Comparison of ENCODE assay signal across 11 cellular contexts in the genomic region with DNA sequence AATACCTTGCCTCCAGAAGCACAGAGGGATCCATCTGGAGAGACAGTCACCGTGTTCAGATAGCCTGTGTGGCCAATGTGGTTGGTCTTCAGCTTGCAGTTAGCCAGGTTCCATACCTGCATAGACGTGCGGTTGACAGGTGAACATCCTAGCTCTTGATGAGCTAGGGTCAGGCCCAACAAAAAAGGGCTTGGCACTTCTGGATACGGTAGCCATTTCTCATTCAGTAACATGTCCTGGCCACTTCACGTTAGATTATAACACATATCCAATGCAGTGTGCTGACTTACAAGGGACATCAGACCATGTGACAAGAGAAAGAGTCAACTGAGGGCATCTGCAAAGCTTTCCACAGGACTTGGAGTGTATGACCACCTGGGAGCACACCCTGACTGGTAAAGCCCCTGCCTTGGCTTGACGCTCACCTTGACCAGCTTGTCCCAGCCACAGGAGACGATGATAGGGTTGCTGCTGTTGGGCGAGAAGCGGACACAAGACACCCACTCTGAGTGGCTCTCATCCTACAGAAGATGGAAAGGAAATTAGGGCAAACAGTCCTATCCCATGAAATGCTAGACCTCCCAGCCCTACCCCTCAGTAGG. TPM values are rescaled to one million over a fixed set of nuclear protein-coding genes. Genes with fewer than 3 reads are reported as not detected.
A peak's percentile ranks its signal among the peaks of the same experiment; 100 is the strongest.
DNase-seq lines count a peak whose midpoint lies in the region; TF ChIP-seq lines count a peak whose summit lies in the region.
"Had no signal": no experiment of that assay in that cellular context is flagged by ENCODE, and none has a peak within 500 bp of the region (broad histone marks: within the 10 kb centered on the region; RNA-seq: fewer than 3 reads in every experiment).

No MANE protein-coding gene starts in this region.

- no peak overlapping the region for H3K23ac ChIP-seq in trophoblast cell (ENCODE audit: low read length)

- BruUV-seq in OCI-LY7 (replicated peaks; lab: Mats Ljungman, UMichigan): no TSS peak

- no peak overlapping the region for H2BK120ac ChIP-seq in trophoblast cell (ENCODE audit: insufficient read depth, low read length, poor library complexity)

- H3K27ac Mint-ChIP-seq in activated T-cell treated with anti-CD3 and anti-CD28 coated beads, Interleukin-2, amount 50 U/mL, for 24 hours: peak overlapping the region; percentile 100
- peak overlapping the region in 4 of 5 experiments; percentile 32 to 89 (median 55) for H3K27ac Mint-ChIP-seq in brain

- H3K14ac ChIP-seq in trophoblast cell (ENCODE audit: low read length): no peak overlapping the region

- peaks cover 58% of the 10 kb centered on the region for H3K79me2 ChIP-seq in OCI-LY7 (ENCODE audit: insufficient read depth, low read depth, low read length)
- H3K79me2 ChIP-seq in trophoblast cell (ENCODE audit: control insufficient read depth, insufficient read depth, low read length, poor library complexity): peaks cover 22% of the 10 kb centered on the region

- no peaks in the 10 kb centered on the region for H3K27me3 ChIP-seq in trophoblast cell (ENCODE audit: insufficient read depth, low read length)
- H3K27me3 ChIP-seq: vagina had no signal

- H3K4ac ChIP-seq in trophoblast cell (ENCODE audit: low read depth, low read length): peak overlapping the region; percentile 6

- H4K12ac ChIP-seq in trophoblast cell (ENCODE audit: low read depth, low read length): no peak overlapping the region

- H3K4me1 Mint-ChIP-seq in activated T-cell treated with anti-CD3 and anti-CD28 coated beads, Interleukin-2, amount 50 U/mL, for 24 hours (ENCODE audit: low read depth): peaks cover 44% of the 10 kb centered on the region
- peaks cover 53% of the 10 kb centered on the region for H3K4me1 Mint-ChIP-seq in brain

- no peak overlapping the region for H2BK5ac ChIP-seq in trophoblast cell (ENCODE audit: low read depth, low read length, poor library complexity)

- POLR2A ChIA-PET in OCI-LY7 (lab: Charles Lee): interaction anchor here (0.9 kb wide), 1 partner anchor 12 kb away, joined by 3 read pairs; no protein-coding TSS in a partner anchor

- H2AK5ac ChIP-seq in trophoblast cell (ENCODE audit: low read length): no peak overlapping the region

- peaks cover 21% of the 10 kb centered on the region for H3K4me1 ChIP-seq in OCI-LY7 (ENCODE audit: insufficient read depth, low read length, poor library complexity, severe bottlenecking)
- H3K4me1 ChIP-seq in trophoblast cell (ENCODE audit: control insufficient read depth in 1 of 2, insufficient read depth in 2 of 2, low read length in 2 of 2): peaks cover 4 to 8% of the 10 kb centered on the region in 2 experiments

- peak overlapping the region; percentile 69 for H3K4me3 Mint-ChIP-seq in activated T-cell treated with anti-CD3 and anti-CD28 coated beads, Interleukin-2, amount 50 U/mL, for 24 hours
- H3K4me3 Mint-ChIP-seq in brain: peak overlapping the region; percentile 21 to 74 (median 50)

- H4K91ac ChIP-seq in trophoblast cell (ENCODE audit: low read depth, low read length): no peak overlapping the region

- no peak for DNase-seq in activated T-cell treated with anti-CD3 and anti-CD28 coated beads, Interleukin-2, amount 50 U/mL, for 24 hours
- DNase-seq in activated T-cell treated with anti-CD3 and anti-CD28 coated beads, Interleukin-2, amount 50 U/mL, for 48 hours: no peak
- DNase-seq in OCI-LY7 (ENCODE audit: low spot score): no peak
- no peak for DNase-seq in trophoblast cell
- no peak for DNase-seq in NCI-H146 treated with DMSO at 0.1 percent for 48 hours (lab: John Stamatoyannopoulos, UW; ENCODE audit: unreplicated experiment)
- no peak for DNase-seq in NCI-H345 treated with DMSO at 0.1 percent for 48 hours (lab: John Stamatoyannopoulos, UW; ENCODE audit: unreplicated experiment)
- DNase-seq in NCI-H2081 treated with DMSO at 0.1 percent for 48 hours (lab: John Stamatoyannopoulos, UW): no peak
- DNase-seq: NCI-H2171 treated with DMSO at 0.1 percent for 48 hours had no signal

- H3K27me3 Mint-ChIP-seq in activated T-cell treated with anti-CD3 and anti-CD28 coated beads, Interleukin-2, amount 50 U/mL, for 24 hours: no peaks in the 10 kb centered on the region
- H3K27me3 Mint-ChIP-seq in brain: peaks cover 9% of the 10 kb centered on the region

- no CpG with 5 or more reads among the region's 9 CpGs for WGBS in trophoblast cell (ENCODE audit: extremely low coverage, insufficient coverage, insufficient read length)

- peaks cover 10% of the 10 kb centered on the region for H3K79me1 ChIP-seq in trophoblast cell (ENCODE audit: low read length)

- no peak overlapping the region for H3K27ac ChIP-seq in OCI-LY7 (ENCODE audit: low read depth, low read length, poor library complexity, severe bottlenecking)
- H3K27ac ChIP-seq in trophoblast cell (ENCODE audit: low read depth, low read length): no peak overlapping the region
- H3K27ac ChIP-seq: vagina had no signal

- peaks cover 94% of the 10 kb centered on the region for H3K36me3 ChIP-seq in OCI-LY7 (ENCODE audit: insufficient read depth, low read length)
- peaks cover 66 to 77% of the 10 kb centered on the region in 2 experiments for H3K36me3 ChIP-seq in trophoblast cell (ENCODE audit: control insufficient read depth in 1 of 2, insufficient read depth in 2 of 2, low read length in 2 of 2)

- H2BK12ac ChIP-seq in trophoblast cell (ENCODE audit: low read length): no peak overlapping the region

- H3K9me2 ChIP-seq in OCI-LY7 (ENCODE audit: insufficient read depth, low read length): no peaks in the 10 kb centered on the region

- intact Hi-C loops in OCI-LY7 (cut with micrococcal nuclease; ENCODE audit: unreplicated experiment): no loop called here

- H3K18ac ChIP-seq in trophoblast cell (ENCODE audit: low read length): no peak overlapping the region

- CTCF ChIA-PET in OCI-LY7 (lab: Charles Lee; ENCODE audit: unreplicated experiment): interaction anchor here (0.6 kb wide), 1 partner anchor 42 kb away, joined by 4 read pairs; no protein-coding TSS in a partner anchor

- peak overlapping the region; percentile 6; the same call in 1 of the 2 replicates for H3K4me2 ChIP-seq in OCI-LY7 (ENCODE audit: low read length)
- no peak overlapping the region for H3K4me2 ChIP-seq in trophoblast cell (ENCODE audit: low read length)

- no peak overlapping the region for H4K8ac ChIP-seq in trophoblast cell (ENCODE audit: low read depth, low read length)

- no peak overlapping the region for H2AFZ ChIP-seq in OCI-LY7 (ENCODE audit: low read length)
- no peak overlapping the region for H2AFZ ChIP-seq in trophoblast cell (ENCODE audit: insufficient read depth, low read length, poor library complexity)

- TF ChIP-seq CTCF in OCI-LY7 (conservative IDR thresholded peaks at IDR 0.05; ENCODE audit: low read length) (no peak), brain (conservative IDR thresholded peaks at IDR 0.05) (no peak)

- peaks cover 50% of the 10 kb centered on the region for H4K20me1 ChIP-seq in OCI-LY7 (ENCODE audit: insufficient read depth, low read length)

- H3K4me3 ChIP-seq in OCI-LY7 (ENCODE audit: low read depth, low read length, poor library complexity, severe bottlenecking): no peak overlapping the region
- no peak overlapping the region for H3K4me3 ChIP-seq in trophoblast cell (ENCODE audit: low read depth, low read length)
- H3K4me3 ChIP-seq: lung, vagina had no signal

- H3K36me3 Mint-ChIP-seq in activated T-cell treated with anti-CD3 and anti-CD28 coated beads, Interleukin-2, amount 50 U/mL, for 24 hours (ENCODE audit: low read depth): peaks cover 96% of the 10 kb centered on the region
- H3K36me3 Mint-ChIP-seq in brain: peaks cover 88% of the 10 kb centered on the region

- peaks cover 2% of the 10 kb centered on the region for H3K9me3 Mint-ChIP-seq in activated T-cell treated with anti-CD3 and anti-CD28 coated beads, Interleukin-2, amount 50 U/mL, for 24 hours
- no peaks in the 10 kb centered on the region for H3K9me3 Mint-ChIP-seq in brain

- no peak overlapping the region for H3K9ac ChIP-seq in trophoblast cell (ENCODE audit: low read length)

- H3K9me3 ChIP-seq in OCI-LY7 (ENCODE audit: low read length): no peaks in the 10 kb centered on the region
- peaks cover 1% of the 10 kb centered on the region for H3K9me3 ChIP-seq in trophoblast cell (ENCODE audit: insufficient read depth, low read depth, low read length)
- H3K9me3 ChIP-seq: vagina had no signal

RNA-seq across cellular contexts. Expression of a gene that starts 4.5 kb away (rescaled TPM):
- 4,583 and 5,614 TPM in 2 replicates for total RNA-seq in OCI-LY7 (2014; rRNA removed; shearing (Covaris generic))
- 2,077 and 2,357 TPM in 2 replicates for total RNA-seq in OCI-LY7 (2022)
- 2,812 TPM for polyA plus RNA-seq in brain (ENCODE audit: insufficient read depth, low read depth, low replicate concordance)
- 2,172 and 2,251 TPM in 2 replicates for polyA plus RNA-seq in trophoblast cell (2013)

RNA-seq across cellular contexts. Expression of a gene that starts 16.1 kb away (rescaled TPM):
- 30.2 and 30.4 TPM in 2 replicates for total RNA-seq in OCI-LY7 (2014; rRNA removed; shearing (Covaris generic))
- 68.2 and 73.4 TPM in 2 replicates for total RNA-seq in OCI-LY7 (2022)
- 33.0 TPM for polyA plus RNA-seq in brain (ENCODE audit: insufficient read depth, low read depth, low replicate concordance)
- 16.4 and 16.9 TPM in 2 replicates for polyA plus RNA-seq in trophoblast cell (2013)

RNA-seq across cellular contexts. Expression of a gene that starts 21.8 kb away (rescaled TPM):
- 16.1 and 25.1 TPM in 2 replicates for total RNA-seq in OCI-LY7 (2014; rRNA removed; shearing (Covaris generic))
- 33.5 and 34.5 TPM in 2 replicates for total RNA-seq in OCI-LY7 (2022)
- polyA plus RNA-seq in brain (ENCODE audit: insufficient read depth, low read depth, low replicate concordance): 3.1 TPM
- polyA plus RNA-seq in trophoblast cell (2013): 2.8 and 3.3 TPM in 2 replicates

RNA-seq across cellular contexts. Expression of a gene that starts 34.2 kb away (rescaled TPM):
- 0.22 and 0.44 TPM in 2 replicates for total RNA-seq in OCI-LY7 (2014; rRNA removed; shearing (Covaris generic))
- total RNA-seq in OCI-LY7 (2022): 1.8 and 2.2 TPM in 2 replicates
- 0.22 TPM for polyA plus RNA-seq in brain (ENCODE audit: insufficient read depth, low read depth, low replicate concordance)
- polyA plus RNA-seq in trophoblast cell (2013): 0.04 and 0.07 TPM in 2 replicates
